ENCODE assay signal across 11 cellular contexts in the genomic region with DNA sequence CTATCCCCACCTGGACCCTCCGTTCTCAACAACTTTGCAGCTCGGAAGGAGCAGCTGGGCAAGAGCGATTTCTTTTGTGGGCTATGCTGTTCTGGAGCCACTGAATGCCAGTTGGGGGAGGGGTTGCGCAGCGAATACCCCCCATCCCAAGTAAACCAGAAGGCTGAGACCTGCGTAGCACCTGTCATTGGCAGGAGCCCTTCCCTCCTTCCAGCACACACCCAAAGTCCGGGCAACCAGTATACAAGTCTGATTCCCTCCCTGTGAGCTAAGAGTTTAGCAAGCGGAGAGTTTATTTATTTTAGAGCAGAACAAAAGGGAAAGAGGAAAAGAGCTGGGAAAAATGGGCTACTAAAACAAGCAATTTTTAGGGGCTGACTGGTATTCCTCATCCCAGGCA. TPM values are rescaled to one million over a fixed set of nuclear protein-coding genes. Genes with fewer than 3 reads are reported as not detected.
DNase-seq lines count a peak whose midpoint lies in the region; ATAC-seq and TF ChIP-seq lines count a peak whose summit lies in the region.
"Had no signal": no experiment of that assay in that cellular context is flagged by ENCODE, and none has a peak within 500 bp of the region (broad histone marks: within the 10 kb centered on the region; RNA-seq: fewer than 3 reads in every experiment).

No MANE protein-coding gene starts in this region.

- peaks cover 40% of the 10 kb centered on the region for H3K9me3 Mint-ChIP-seq in nephron progenitor cell
- H3K9me3 Mint-ChIP-seq: activated naive CD8-positive, alpha-beta T cell treated with anti-CD3 and anti-CD28 coated beads, Interleukin-2, amount 10 ng/mL, durations not matched to agents 7 days and 5 days had no signal

- no peaks in the 10 kb centered on the region for H3K27me3 ChIP-seq in cardiac muscle cell
- no peaks in the 10 kb centered on the region for H3K27me3 ChIP-seq in uterus
- H3K27me3 ChIP-seq: MG63 had no signal

- peaks cover 18% of the 10 kb centered on the region for H3K27me3 Mint-ChIP-seq in nephron progenitor cell (ENCODE audit: low read depth, poor library complexity)

- H3K4me1 ChIP-seq in cardiac muscle cell (ENCODE audit: low read depth) = no peaks in the 10 kb centered on the region
- H3K4me1 ChIP-seq in uterus = no peaks in the 10 kb centered on the region

- no peak overlapping the region for H3K27ac ChIP-seq in cardiac muscle cell
- H3K27ac ChIP-seq in uterus = peak overlapping the region in 1 of 2 donors; percentile 42

- no peaks in the 10 kb centered on the region for H3K36me3 Mint-ChIP-seq in nephron progenitor cell (ENCODE audit: low read depth)
- H3K36me3 Mint-ChIP-seq: activated naive CD8-positive, alpha-beta T cell treated with anti-CD3 and anti-CD28 coated beads, Interleukin-2, amount 10 ng/mL, durations not matched to agents 7 days and 5 days had no signal

- H3K4me1 Mint-ChIP-seq in nephron progenitor cell = peaks cover 24% of the 10 kb centered on the region
- H3K4me1 Mint-ChIP-seq: activated naive CD8-positive, alpha-beta T cell treated with anti-CD3 and anti-CD28 coated beads, Interleukin-2, amount 10 ng/mL, durations not matched to agents 7 days and 5 days had no signal

- POLR2A ChIA-PET in HEK293T (lab: Yijun Ruan, JAX) = interaction anchor here (0.8 to 2.4 kb wide), 2 partner anchors 19 to 48 kb away, joined by 3 to 15 read pairs; partner anchors contain the start of gene CENPI

- DNase-seq in cardiac muscle cell (ENCODE audit: low read depth in 1 of 2, low spot score in 1 of 2) = no peak
- DNase-seq in cardiac septum (ENCODE audit: low spot score) = no peak
- no peak for DNase-seq in nephron progenitor cell
- no peak for DNase-seq in uterus
- DNase-seq in HEK293T (ENCODE audit: extremely low spot score) = no peak
- no peak for DNase-seq in DMS153 treated with DMSO at 0.1 percent for 48 hours (lab: John Stamatoyannopoulos, UW; ENCODE audit: unreplicated experiment)
- DNase-seq in 8988T = no peak
- DNase-seq: activated naive CD8-positive, alpha-beta T cell treated with anti-CD3 and anti-CD28 coated beads, Interleukin-2, amount 10 ng/mL, durations not matched to agents 7 days and 5 days; MG63 had no signal

- no peak overlapping the region for H3K27ac Mint-ChIP-seq in nephron progenitor cell
- H3K27ac Mint-ChIP-seq: activated naive CD8-positive, alpha-beta T cell treated with anti-CD3 and anti-CD28 coated beads, Interleukin-2, amount 10 ng/mL, durations not matched to agents 7 days and 5 days had no signal

- CTCF ChIA-PET in HEK293T (lab: Yijun Ruan, JAX) = interaction anchor here (0.5 kb wide), 1 partner anchor 92 kb away, joined by 3 read pairs; no protein-coding TSS in a partner anchor

- H3K36me3 ChIP-seq in cardiac muscle cell = no peaks in the 10 kb centered on the region
- H3K36me3 ChIP-seq in uterus = no peaks in the 10 kb centered on the region
- H3K36me3 ChIP-seq: MG63 had no signal

- H3K9me3 ChIP-seq in cardiac muscle cell (ENCODE audit: low read depth) = no peaks in the 10 kb centered on the region
- no peaks in the 10 kb centered on the region for H3K9me3 ChIP-seq in uterus
- H3K9me3 ChIP-seq: MG63 had no signal

- H3K4me3 Mint-ChIP-seq in nephron progenitor cell = peak overlapping the region; percentile 89

- intact Hi-C loops in cardiac septum (cut with DNase I) = no loop called here
- intact Hi-C loops in uterus (cut with DNase I; ENCODE audit: low total_unique reads) = no loop called here

- ATAC-seq in esophagus mucosa = peak; percentile 32
- ATAC-seq: Panc1 had no signal

- peak overlapping the region; percentile 34 for H3K4me3 ChIP-seq in cardiac muscle cell
- peak overlapping the region; percentile 21 to 35 for H3K4me3 ChIP-seq in uterus
- H3K4me3 ChIP-seq: MG63 had no signal

- TF ChIP-seq POLR2A in uterus (IDR thresholded peaks at IDR 0.05) = no peak

- no peak for TF ChIP-seq CTCF in cardiac muscle cell (IDR thresholded peaks at IDR 0.05; ENCODE audit: low read depth, low read length)
- TF ChIP-seq CTCF in nephron progenitor cell (IDR thresholded peaks at IDR 0.05) = no peak
- no peak for TF ChIP-seq CTCF in uterus (IDR thresholded peaks at IDR 0.05)

TF ChIP-seq in HEK293T, 16 proteins besides CTCF, POLR2A, EP300 and RAD21:
- no peak for TF ChIP-seq PKNOX1 (IDR thresholded peaks at IDR 0.05)
- TF ChIP-seq SP1 (IDR thresholded peaks at IDR 0.05) = no peak
- no peak for TF ChIP-seq TARDBP (IDR thresholded peaks at IDR 0.05)
- no peak for TF ChIP-seq BHLHE40 (IDR thresholded peaks at IDR 0.05; ENCODE audit: borderline replicate concordance)
- no peak for TF ChIP-seq ZNF384 (IDR thresholded peaks at IDR 0.05)
- no peak for TF ChIP-seq SUZ12 (IDR thresholded peaks at IDR 0.05)
- no peak for TF ChIP-seq FOXA1 (IDR thresholded peaks at IDR 0.05)
- TF ChIP-seq CTBP1 (IDR thresholded peaks at IDR 0.05; ENCODE audit: borderline replicate concordance) = no peak
- TF ChIP-seq FOXK2 (IDR thresholded peaks at IDR 0.05) = no peak
- TF ChIP-seq HDGF (IDR thresholded peaks at IDR 0.05; ENCODE audit: borderline replicate concordance) = no peak
- TF ChIP-seq LEF1 (IDR thresholded peaks at IDR 0.05; ENCODE audit: borderline replicate concordance) = no peak

RNA-seq across cellular contexts. Expression of gene TMEM35A, which starts 0.5 kb away (rescaled TPM):
- total RNA-seq in cardiac muscle cell = 5.7 and 7.2 TPM in 2 replicates
- polyA plus RNA-seq in cardiac muscle cell = 9.6 and 10.2 TPM in 2 replicates
- 0.11 TPM for total RNA-seq in cardiac septum
- 1.1 TPM for total RNA-seq in esophagus mucosa
- total RNA-seq in uterus = 1 to 10 TPM in 2 of 4 donors, not detected in 2; 4.0 to 4.7 TPM
- total RNA-seq: activated naive CD8-positive, alpha-beta T cell treated with anti-CD3 and anti-CD28 coated beads, Interleukin-2, amount 10 ng/mL, durations not matched to agents 7 days and 5 days had no signal

RNA-seq across cellular contexts. Expression of gene CENPI, which starts 18.8 kb away (rescaled TPM):
- total RNA-seq in cardiac muscle cell = 1.9 and 6.7 TPM in 2 replicates
- 1.1 and 2.4 TPM in 2 replicates for polyA plus RNA-seq in cardiac muscle cell
- 0.46 TPM for total RNA-seq in cardiac septum
- total RNA-seq in esophagus mucosa = 3.9 TPM
- 10 to 100 TPM in 2 of 4 donors, 1 to 10 TPM in 2; 2.7 to 24.7 (median 8.6) TPM for total RNA-seq in uterus

RNA-seq across cellular contexts. Expression of gene TRMT2B, which starts 27.3 kb away (rescaled TPM):
- total RNA-seq in cardiac muscle cell (14.5 and 18.7 TPM in 2 replicates), cardiac septum (14.1 TPM), esophagus mucosa (13.3 TPM), uterus (10 to 100 TPM; 13.1 to 19.1 (median 16.1) TPM)
- polyA plus RNA-seq in cardiac muscle cell = 13.7 and 14.0 TPM in 2 replicates
